ENCODE assay signal across 32 cellular contexts in genomic region chr11:15794361-15795150, GRCh38.
"Had no signal": no experiment of that assay in that cellular context is flagged by ENCODE, and none has a peak within 500 bp of the region (broad histone marks: within the 10 kb centered on the region; RNA-seq: fewer than 3 reads in every experiment).

No MANE protein-coding gene starts in this region.

- H3K27ac ChIP-seq: body of pancreas, left lung, lower lobe of right lung, neutrophil, ovary, stomach, thyroid gland, upper lobe of right lung had no signal

- H3K27ac Mint-ChIP-seq: activated naive CD8-positive, alpha-beta T cell; endodermal cell; nephron; progenitor cell of endocrine pancreas; stimulated activated memory B cell treated with anti-CD40 and anti-IgM and Interleukin-4, amounts not matched to agents 10 μg/mL and 1 μg/mL and 100 μg/mL, for 72 hours had no signal

- ATAC-seq: body of pancreas; esophagus mucosa; left lung; lower lobe of right lung; sciatic nerve; stimulated activated memory B cell treated with anti-CD40 and anti-IgM and Interleukin-4, amounts not matched to agents 10 μg/mL and 1 μg/mL and 100 μg/mL, for 72 hours; upper lobe of right lung had no signal

- H3K36me3 Mint-ChIP-seq: stimulated activated memory B cell treated with anti-CD40 and anti-IgM and Interleukin-4, amounts not matched to agents 10 μg/mL and 1 μg/mL and 100 μg/mL, for 72 hours had no signal

- H3K4me3 ChIP-seq: body of pancreas, heart right ventricle, left lung, lower lobe of right lung, ovary, smooth muscle cell, stomach, thyroid gland, upper lobe of right lung had no signal

- H3K27me3 Mint-ChIP-seq: activated naive CD8-positive, alpha-beta T cell; progenitor cell of endocrine pancreas; stimulated activated memory B cell treated with anti-CD40 and anti-IgM and Interleukin-4, amounts not matched to agents 10 μg/mL and 1 μg/mL and 100 μg/mL, for 72 hours had no signal

- H3K27me3 ChIP-seq: body of pancreas, heart right ventricle, left lung, neutrophil, ovary, stomach, thyroid gland, upper lobe of right lung had no signal

- H3K4me1 ChIP-seq: body of pancreas, lower lobe of right lung, stomach, thyroid gland, upper lobe of right lung had no signal

- H3K4me3 Mint-ChIP-seq: activated naive CD8-positive, alpha-beta T cell; endodermal cell; nephron; stimulated activated memory B cell treated with anti-CD40 and anti-IgM and Interleukin-4, amounts not matched to agents 10 μg/mL and 1 μg/mL and 100 μg/mL, for 72 hours had no signal

- H3K36me3 ChIP-seq: heart right ventricle, left lung, lower lobe of right lung, neutrophil, ovary, stomach, thyroid gland, upper lobe of right lung had no signal

- H3K4me2 ChIP-seq: smooth muscle cell had no signal

- DNase-seq: activated CD4-positive, alpha-beta T cell treated with anti-CD3 and anti-CD28 coated beads, Interleukin-2, amount 50 U/mL, for 1 hour; activated CD4-positive, CD25-positive, alpha-beta regulatory T cell treated with anti-CD3 and anti-CD28 coated beads, Interleukin-2, amount 50 U/mL, for 72 hours; activated CD8-positive, alpha-beta memory T cell treated with anti-CD3 and anti-CD28 coated beads, Interleukin-2, amount 50 U/mL, for 4 hours; activated effector memory CD4-positive, alpha-beta T cell treated with Interleukin-2 at 50 U/mL for 16 hours; activated naive CD4-positive, alpha-beta T cell treated with Interleukin-2 at 50 U/mL for 16 hours; activated T-cell treated with anti-CD3 and anti-CD28 coated beads, Interleukin-2, amount 50 U/mL, for 1 hour; anterior cingulate cortex; body of pancreas; endodermal cell; foreskin fibroblast; heart right ventricle; kidney glomerular epithelial cell; left lung; lower lobe of right lung; mesendoderm; ovary; retina; stimulated activated CD4-positive, alpha-beta T cell treated with anti-CD3 and anti-CD28 coated beads, Interleukin-1b, Interleukin-23, amount 100 ng/mL, for 48 hours; stimulated activated CD4-positive, alpha-beta T cell treated with anti-CD3 and anti-CD28 coated beads, Interleukin-4, amount 100 ng/mL, for 4 hours; stimulated activated CD8-positive, alpha-beta memory T cell treated with anti-CD3 and anti-CD28 coated beads, Interleukin-4, amount 100 ng/mL, for 48 hours; stomach; T-helper 2 cell; thyroid gland; upper lobe of right lung had no signal

- H3K9me3 ChIP-seq: body of pancreas, left lung, lower lobe of right lung, neutrophil, ovary, thyroid gland, upper lobe of right lung had no signal

- H3K4me1 Mint-ChIP-seq: endodermal cell; nephron; stimulated activated memory B cell treated with anti-CD40 and anti-IgM and Interleukin-4, amounts not matched to agents 10 μg/mL and 1 μg/mL and 100 μg/mL, for 72 hours had no signal
